In the genomic region with DNA sequence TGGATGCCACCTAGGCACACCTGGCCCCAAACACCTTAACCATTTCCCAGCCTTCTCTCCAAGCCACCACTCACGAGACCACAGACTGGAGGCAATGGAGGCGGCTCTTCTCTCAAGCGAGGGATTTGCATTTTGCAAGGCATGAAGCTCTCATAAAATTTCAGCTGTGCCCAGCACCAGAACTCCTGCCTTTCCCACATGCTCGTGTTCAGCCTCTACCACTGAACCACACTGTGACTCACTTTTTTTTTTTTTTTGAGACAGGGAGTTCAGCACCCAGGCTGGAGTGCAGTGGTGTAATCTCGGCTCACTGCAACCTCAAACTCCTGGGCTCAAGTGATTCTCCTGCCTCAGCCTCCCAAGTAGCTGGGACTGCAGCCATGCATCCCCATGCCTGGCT, we compare ENCODE assay signal across 14 cellular contexts. TPM values are rescaled to one million over a fixed set of nuclear protein-coding genes. Genes with fewer than 3 reads are reported as not detected.
DNase-seq lines count a peak whose midpoint lies in the region; ATAC-seq and TF ChIP-seq lines count a peak whose summit lies in the region.
"Had no signal": no experiment of that assay in that cellular context is flagged by ENCODE, and none has a peak within 500 bp of the region (broad histone marks: within the 10 kb centered on the region; RNA-seq: fewer than 3 reads in every experiment).

No MANE protein-coding gene starts in this region.

- H3K36me3 ChIP-seq in duodenal mucosa (ENCODE audit: control insufficient read depth in 1 of 2, insufficient read depth in 2 of 2, low read length in 2 of 2) = no peaks in the 10 kb centered on the region

- peaks cover 48% of the 10 kb centered on the region for H3K4me1 Mint-ChIP-seq in stimulated activated effector memory CD8-positive, alpha-beta T cell treated with anti-CD3 and anti-CD28 coated beads, Interleukin-12 subunit alpha, Interleukin-12 subunit beta, amount 100 ng/mL, for 72 hours
- H3K4me1 Mint-ChIP-seq in endothelial cell (ENCODE audit: unreplicated experiment) = no peaks in the 10 kb centered on the region

- no peaks in the 10 kb centered on the region for H3K27me3 ChIP-seq in duodenal mucosa (ENCODE audit: control insufficient read depth in 1 of 2, insufficient read depth in 2 of 2, low read length in 2 of 2)
- H3K27me3 ChIP-seq: tibial nerve had no signal

- H3K4me3 ChIP-seq in duodenal mucosa (ENCODE audit: low read depth in 1 of 2, low read length in 2 of 2) = peak overlapping the region; percentile 10 to 21
- H3K4me3 ChIP-seq: tibial nerve had no signal

- peak; percentile 45 for DNase-seq in SIG-M5 treated with dmso at 0.1 percent for 504 hours (lab: John Stamatoyannopoulos, UW; ENCODE audit: unreplicated experiment)
- no peak for DNase-seq in SIG-M5 (lab: John Stamatoyannopoulos, UW)
- DNase-seq in stimulated activated effector memory CD8-positive, alpha-beta T cell treated with anti-CD3 and anti-CD28 coated beads, Interleukin-12 subunit alpha, Interleukin-12 subunit beta, amount 100 ng/mL, for 72 hours (ENCODE audit: low spot score in 2 of 2) = no peak
- DNase-seq in endothelial cell (ENCODE audit: low spot score) = no peak
- DNase-seq in NCI-H1930 (lab: John Stamatoyannopoulos, UW) = no peak
- DNase-seq: activated naive CD4-positive, alpha-beta T cell treated with anti-CD3 and anti-CD28 coated beads, Interleukin-2, amount 10 ng/mL, durations not matched to agents 7 days and 5 days; effector CD8-positive, alpha-beta T cell; NCI-H146; PC-3; stimulated activated CD4-positive, alpha-beta T cell treated with anti-CD3 and anti-CD28 coated beads, Interleukin-4, amount 100 ng/mL, for 1 hour had no signal

- peak overlapping the region; percentile 67 for H3K27ac Mint-ChIP-seq in stimulated activated effector memory CD8-positive, alpha-beta T cell treated with anti-CD3 and anti-CD28 coated beads, Interleukin-12 subunit alpha, Interleukin-12 subunit beta, amount 100 ng/mL, for 72 hours
- no peak overlapping the region for H3K27ac Mint-ChIP-seq in endothelial cell (ENCODE audit: unreplicated experiment)
- H3K27ac Mint-ChIP-seq: activated naive CD4-positive, alpha-beta T cell treated with anti-CD3 and anti-CD28 coated beads, Interleukin-2, amount 10 ng/mL, durations not matched to agents 7 days and 5 days had no signal

- H3K27ac ChIP-seq in duodenal mucosa (ENCODE audit: low read depth, low read length) = no peak overlapping the region
- H3K27ac ChIP-seq: 22Rv1, tibial nerve had no signal

- H3K9ac ChIP-seq in duodenal mucosa (ENCODE audit: low read depth in 1 of 2, low read length in 2 of 2) = peak overlapping the region in 1 of 2 donors; percentile 32

- TF ChIP-seq CTCF in endothelial cell (IDR thresholded peaks at IDR 0.05; ENCODE audit: unreplicated experiment) = no peak

- H3K9me3 ChIP-seq in duodenal mucosa (ENCODE audit: control insufficient read depth in 1 of 2, low read length in 2 of 2) = no peaks in the 10 kb centered on the region
- H3K9me3 ChIP-seq: tibial nerve had no signal

- peaks cover 31 to 53% of the 10 kb centered on the region in 2 donors for H3K4me1 ChIP-seq in duodenal mucosa (ENCODE audit: control insufficient read depth in 1 of 2, insufficient read depth in 2 of 2, low read length in 2 of 2)

- H3K36me3 Mint-ChIP-seq in stimulated activated effector memory CD8-positive, alpha-beta T cell treated with anti-CD3 and anti-CD28 coated beads, Interleukin-12 subunit alpha, Interleukin-12 subunit beta, amount 100 ng/mL, for 72 hours = no peaks in the 10 kb centered on the region
- H3K36me3 Mint-ChIP-seq in endothelial cell (ENCODE audit: low read depth, unreplicated experiment) = no peaks in the 10 kb centered on the region
- H3K36me3 Mint-ChIP-seq: activated naive CD4-positive, alpha-beta T cell treated with anti-CD3 and anti-CD28 coated beads, Interleukin-2, amount 10 ng/mL, durations not matched to agents 7 days and 5 days had no signal

- H3K4me3 Mint-ChIP-seq in stimulated activated effector memory CD8-positive, alpha-beta T cell treated with anti-CD3 and anti-CD28 coated beads, Interleukin-12 subunit alpha, Interleukin-12 subunit beta, amount 100 ng/mL, for 72 hours = peak overlapping the region; percentile 59
- no peak overlapping the region for H3K4me3 Mint-ChIP-seq in endothelial cell (ENCODE audit: unreplicated experiment)
- H3K4me3 Mint-ChIP-seq: activated naive CD4-positive, alpha-beta T cell treated with anti-CD3 and anti-CD28 coated beads, Interleukin-2, amount 10 ng/mL, durations not matched to agents 7 days and 5 days had no signal

- peak; percentile 75 for ATAC-seq in stimulated activated effector memory CD8-positive, alpha-beta T cell treated with anti-CD3 and anti-CD28 coated beads, Interleukin-12 subunit alpha, Interleukin-12 subunit beta, amount 100 ng/mL, for 72 hours
- ATAC-seq: HCT116, PC-3 had no signal

- no peaks in the 10 kb centered on the region for H3K9me3 Mint-ChIP-seq in stimulated activated effector memory CD8-positive, alpha-beta T cell treated with anti-CD3 and anti-CD28 coated beads, Interleukin-12 subunit alpha, Interleukin-12 subunit beta, amount 100 ng/mL, for 72 hours
- no peaks in the 10 kb centered on the region for H3K9me3 Mint-ChIP-seq in endothelial cell (ENCODE audit: unreplicated experiment)
- H3K9me3 Mint-ChIP-seq: activated naive CD4-positive, alpha-beta T cell treated with anti-CD3 and anti-CD28 coated beads, Interleukin-2, amount 10 ng/mL, durations not matched to agents 7 days and 5 days had no signal

- H3K27me3 Mint-ChIP-seq in endothelial cell (ENCODE audit: unreplicated experiment) = peaks cover 4% of the 10 kb centered on the region

RNA-seq across cellular contexts. Expression of gene NANOS3, which starts 10.6 kb away (rescaled TPM):
- total RNA-seq in endothelial cell (ENCODE audit: unreplicated experiment) = 0.69 TPM
- total RNA-seq: tibial nerve had no signal

RNA-seq across cellular contexts. Expression of gene BRME1, which starts 18.4 kb away (rescaled TPM):
- 3.4 TPM for total RNA-seq in endothelial cell (ENCODE audit: unreplicated experiment)

RNA-seq across cellular contexts. Expression of gene CC2D1A, which starts 18.5 kb away (rescaled TPM):
- 17.1 TPM for total RNA-seq in endothelial cell (ENCODE audit: unreplicated experiment)

RNA-seq across cellular contexts. Expression of gene PODNL1, which starts 50.7 kb away (rescaled TPM):
- total RNA-seq in endothelial cell (ENCODE audit: unreplicated experiment) = not detected
- total RNA-seq: PC-3 had no signal
